ENCODE assay signal across 1 cellular context in genomic region chr17:39461911-39462641, GRCh38.
TF ChIP-seq lines count a peak whose summit lies in the region.

No MANE protein-coding gene starts in this region.

TF ChIP-seq in HepG2, 621 proteins besides CTCF, POLR2A, EP300 and RAD21 (continued from another document and continues in another):
- no peak for TF ChIP-seq AHDC1 (CRISPR knock-in tag; IDR thresholded peaks at IDR 0.05; ENCODE audit: borderline replicate concordance)
- no peak for TF ChIP-seq ISX (CRISPR knock-in tag; conservative IDR thresholded peaks at IDR 0.05)
- TF ChIP-seq TFE3 (CRISPR knock-in tag; IDR thresholded peaks at IDR 0.05) = no peak
- TF ChIP-seq HMG20A (CRISPR knock-in tag; IDR thresholded peaks at IDR 0.05; ENCODE audit: borderline replicate concordance) = no peak
- TF ChIP-seq MAZ (IDR thresholded peaks at IDR 0.05; ENCODE audit: borderline replicate concordance, low read depth, low read length) = no peak
- no peak for TF ChIP-seq MAZ (CRISPR knock-in tag; IDR thresholded peaks at IDR 0.05; ENCODE audit: low read depth)
- no peak for TF ChIP-seq ETS1 (CRISPR knock-in tag; IDR thresholded peaks at IDR 0.05)
- no peak; the same call in 1 of the 2 replicates for TF ChIP-seq MXD3 (CRISPR knock-in tag; IDR thresholded peaks at IDR 0.05)
- TF ChIP-seq WIZ (CRISPR knock-in tag; IDR thresholded peaks at IDR 0.05) = no peak
- no peak for TF ChIP-seq RXRA (CRISPR knock-in tag; IDR thresholded peaks at IDR 0.05)
- no peak for TF ChIP-seq NR2F6 (IDR thresholded peaks at IDR 0.05)
- TF ChIP-seq NR2F6 (CRISPR knock-in tag; IDR thresholded peaks at IDR 0.05) = no peak
- no peak for TF ChIP-seq ZFP62 (CRISPR knock-in tag; IDR thresholded peaks at IDR 0.05)
- TF ChIP-seq ZNF781 (CRISPR knock-in tag; IDR thresholded peaks at IDR 0.05; ENCODE audit: borderline replicate concordance, not compliant biosample characterization) = no peak
- TF ChIP-seq GATAD2A (CRISPR knock-in tag; IDR thresholded peaks at IDR 0.05) = no peak
- no peak for TF ChIP-seq DZIP1 (CRISPR knock-in tag; IDR thresholded peaks at IDR 0.05)
- no peak for TF ChIP-seq ZFP37 (CRISPR knock-in tag; IDR thresholded peaks at IDR 0.05; ENCODE audit: borderline replicate concordance)
- no peak for TF ChIP-seq SMARCC2 (IDR thresholded peaks at IDR 0.05)
- no peak for TF ChIP-seq KAT8 (CRISPR knock-in tag; IDR thresholded peaks at IDR 0.05)
- TF ChIP-seq CREM (IDR thresholded peaks at IDR 0.05) = no peak
- no peak for TF ChIP-seq CREM (CRISPR knock-in tag; IDR thresholded peaks at IDR 0.05)
- TF ChIP-seq ZNF615 (CRISPR knock-in tag; IDR thresholded peaks at IDR 0.05; ENCODE audit: borderline replicate concordance) = no peak
- peak; percentile 45; the same call in 1 of the 2 replicates for TF ChIP-seq PATZ1 (CRISPR knock-in tag; IDR thresholded peaks at IDR 0.05)
- TF ChIP-seq REL (CRISPR knock-in tag; conservative IDR thresholded peaks at IDR 0.05) = no peak
- 0 out of 2 replicates have a peak, but pooled peaks have one; percentile 17 for TF ChIP-seq CSRNP2 (CRISPR knock-in tag; conservative IDR thresholded peaks at IDR 0.05; ENCODE audit: low read depth)
- no peak for TF ChIP-seq ZFY (CRISPR knock-in tag; IDR thresholded peaks at IDR 0.05)
- 0 out of 2 replicates have a peak, but pooled peaks have one; percentile 2 for TF ChIP-seq ZNF891 (CRISPR knock-in tag; IDR thresholded peaks at IDR 0.05)
- no peak for TF ChIP-seq TBX3 (IDR thresholded peaks at IDR 0.05; ENCODE audit: borderline replicate concordance)
- no peak for TF ChIP-seq CBX5 (CRISPR knock-in tag; IDR thresholded peaks at IDR 0.05; ENCODE audit: borderline replicate concordance)
- no peak for TF ChIP-seq ATF5 (CRISPR knock-in tag; IDR thresholded peaks at IDR 0.05; ENCODE audit: low read depth)
- TF ChIP-seq ZNF354B (CRISPR knock-in tag; IDR thresholded peaks at IDR 0.05) = no peak
- no peak for TF ChIP-seq ZNF770 (CRISPR knock-in tag; IDR thresholded peaks at IDR 0.05)
- 0 out of 2 replicates have a peak, but pooled peaks have one; percentile 32 for TF ChIP-seq ZIK1 (CRISPR knock-in tag; IDR thresholded peaks at IDR 0.05; ENCODE audit: borderline replicate concordance, low read depth)
- no peak for TF ChIP-seq ZSCAN9 (CRISPR knock-in tag; IDR thresholded peaks at IDR 0.05; ENCODE audit: borderline replicate concordance)
- no peak for TF ChIP-seq LRRFIP1 (CRISPR knock-in tag; conservative IDR thresholded peaks at IDR 0.05)
- TF ChIP-seq ZNF253 (CRISPR knock-in tag; IDR thresholded peaks at IDR 0.05; ENCODE audit: borderline replicate concordance) = no peak
